ENCODE assay signal across 34 cellular contexts in the genomic region with DNA sequence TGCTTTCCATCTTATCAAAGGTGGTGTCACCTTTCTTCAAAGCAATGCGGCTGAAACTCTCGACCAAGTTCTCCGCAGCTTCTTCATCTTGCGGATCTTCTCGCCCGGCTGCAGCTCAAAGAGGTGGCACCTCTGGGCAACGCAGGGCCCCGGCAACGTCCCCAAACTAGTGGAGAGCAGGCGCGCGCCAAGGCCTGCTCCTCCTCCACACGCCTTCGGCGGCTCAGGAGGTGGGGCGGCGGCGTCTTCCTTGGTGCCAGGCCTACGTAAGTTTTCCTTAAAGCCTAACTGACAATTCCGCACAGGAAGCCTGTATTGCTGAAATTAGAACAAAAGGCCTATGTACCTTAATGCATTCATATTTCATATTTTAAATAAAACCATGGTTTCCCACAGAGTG.
"Had no signal": no experiment of that assay in that cellular context is flagged by ENCODE, and none has a peak within 500 bp of the region (broad histone marks: within the 10 kb centered on the region; RNA-seq: fewer than 3 reads in every experiment).

No MANE protein-coding gene starts in this region.

- DNase-seq: Karpas-422, Kasumi-1, MG63, MM.1S, MV-4-11, NCI-H1048, NCI-H1092, NCI-H1092 treated with DMSO at 0.1 percent for 48 hours, NCI-H1105, NCI-H1105 treated with DMSO at 0.1 percent for 48 hours, NCI-H1417, NCI-H1417 treated with DMSO at 0.1 percent for 48 hours, NCI-H1436, NCI-H1436 treated with DMSO at 0.1 percent for 48 hours, NCI-H146, NCI-H1694, NCI-H1694 treated with DMSO at 0.1 percent for 48 hours, NCI-H187, NCI-H187 treated with DMSO at 0.1 percent for 48 hours, NCI-H1930, NCI-H2029, NCI-H2029 treated with DMSO at 0.1 percent for 48 hours, NCI-H2081, NCI-H2081 treated with DMSO at 0.1 percent for 48 hours, NCI-H2107, NCI-H2171, NCI-H2171 treated with DMSO at 0.1 percent for 48 hours, NCI-H2227 treated with DMSO at 0.1 percent for 48 hours, NCI-H226, NCI-H345, NCI-H446, NCI-H446 treated with DMSO at 0.1 percent for 48 hours, NCI-H510A, NCI-H510A treated with DMSO at 0.1 percent for 48 hours had no signal

- H3K9me3 ChIP-seq: MG63 had no signal

- H3K36me3 ChIP-seq: MG63 had no signal

- H3K27me3 ChIP-seq: MG63 had no signal

- H3K4me3 ChIP-seq: MG63 had no signal
